Comparison of ENCODE assay signal across 1 cellular context in the genomic region with DNA sequence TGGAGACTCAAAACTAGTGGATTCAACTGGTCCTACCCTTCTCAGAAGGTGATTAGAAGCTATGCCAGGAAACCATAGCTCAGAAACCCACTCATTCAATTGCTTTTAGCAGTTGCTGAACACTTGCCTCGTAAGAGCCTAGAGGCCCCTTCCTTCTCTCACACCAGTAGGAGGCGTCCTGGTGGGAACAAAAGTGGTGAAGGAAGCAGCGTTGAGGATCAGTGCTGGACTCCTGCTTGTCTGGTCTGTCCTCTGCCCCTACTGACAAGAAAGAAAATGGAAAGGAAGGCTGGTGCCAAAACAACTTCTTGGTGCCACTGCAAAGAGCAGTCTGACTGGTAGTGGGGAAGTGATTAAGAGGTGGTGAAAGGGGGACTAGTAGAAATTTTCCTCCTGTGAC.
TF ChIP-seq lines count a peak whose summit lies in the region.

No MANE protein-coding gene starts in this region.

TF ChIP-seq in SK-N-SH treated with all-trans-retinoic acid at 6 μM for 48 hours, 23 proteins besides CTCF, POLR2A, EP300 and RAD21 (continued from another document):
- TF ChIP-seq, protein P1, sequence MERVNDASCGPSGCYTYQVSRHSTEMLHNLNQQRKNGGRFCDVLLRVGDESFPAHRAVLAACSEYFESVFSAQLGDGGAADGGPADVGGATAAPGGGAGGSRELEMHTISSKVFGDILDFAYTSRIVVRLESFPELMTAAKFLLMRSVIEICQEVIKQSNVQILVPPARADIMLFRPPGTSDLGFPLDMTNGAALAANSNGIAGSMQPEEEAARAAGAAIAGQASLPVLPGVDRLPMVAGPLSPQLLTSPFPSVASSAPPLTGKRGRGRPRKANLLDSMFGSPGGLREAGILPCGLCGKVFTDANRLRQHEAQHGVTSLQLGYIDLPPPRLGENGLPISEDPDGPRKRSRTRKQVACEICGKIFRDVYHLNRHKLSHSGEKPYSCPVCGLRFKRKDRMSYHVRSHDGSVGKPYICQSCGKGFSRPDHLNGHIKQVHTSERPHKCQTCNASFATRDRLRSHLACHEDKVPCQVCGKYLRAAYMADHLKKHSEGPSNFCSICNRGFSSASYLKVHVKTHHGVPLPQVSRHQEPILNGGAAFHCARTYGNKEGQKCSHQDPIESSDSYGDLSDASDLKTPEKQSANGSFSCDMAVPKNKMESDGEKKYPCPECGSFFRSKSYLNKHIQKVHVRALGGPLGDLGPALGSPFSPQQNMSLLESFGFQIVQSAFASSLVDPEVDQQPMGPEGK (CRISPR knock-in tag; IDR thresholded peaks at IDR 0.05; ENCODE audit: borderline replicate concordance): no peak
- no peak for TF ChIP-seq OSR1 (CRISPR knock-in tag; IDR thresholded peaks at IDR 0.05)
- TF ChIP-seq, protein P2, sequence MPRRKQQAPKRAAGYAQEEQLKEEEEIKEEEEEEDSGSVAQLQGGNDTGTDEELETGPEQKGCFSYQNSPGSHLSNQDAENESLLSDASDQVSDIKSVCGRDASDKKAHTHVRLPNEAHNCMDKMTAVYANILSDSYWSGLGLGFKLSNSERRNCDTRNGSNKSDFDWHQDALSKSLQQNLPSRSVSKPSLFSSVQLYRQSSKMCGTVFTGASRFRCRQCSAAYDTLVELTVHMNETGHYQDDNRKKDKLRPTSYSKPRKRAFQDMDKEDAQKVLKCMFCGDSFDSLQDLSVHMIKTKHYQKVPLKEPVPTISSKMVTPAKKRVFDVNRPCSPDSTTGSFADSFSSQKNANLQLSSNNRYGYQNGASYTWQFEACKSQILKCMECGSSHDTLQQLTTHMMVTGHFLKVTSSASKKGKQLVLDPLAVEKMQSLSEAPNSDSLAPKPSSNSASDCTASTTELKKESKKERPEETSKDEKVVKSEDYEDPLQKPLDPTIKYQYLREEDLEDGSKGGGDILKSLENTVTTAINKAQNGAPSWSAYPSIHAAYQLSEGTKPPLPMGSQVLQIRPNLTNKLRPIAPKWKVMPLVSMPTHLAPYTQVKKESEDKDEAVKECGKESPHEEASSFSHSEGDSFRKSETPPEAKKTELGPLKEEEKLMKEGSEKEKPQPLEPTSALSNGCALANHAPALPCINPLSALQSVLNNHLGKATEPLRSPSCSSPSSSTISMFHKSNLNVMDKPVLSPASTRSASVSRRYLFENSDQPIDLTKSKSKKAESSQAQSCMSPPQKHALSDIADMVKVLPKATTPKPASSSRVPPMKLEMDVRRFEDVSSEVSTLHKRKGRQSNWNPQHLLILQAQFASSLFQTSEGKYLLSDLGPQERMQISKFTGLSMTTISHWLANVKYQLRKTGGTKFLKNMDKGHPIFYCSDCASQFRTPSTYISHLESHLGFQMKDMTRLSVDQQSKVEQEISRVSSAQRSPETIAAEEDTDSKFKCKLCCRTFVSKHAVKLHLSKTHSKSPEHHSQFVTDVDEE (CRISPR knock-in tag; IDR thresholded peaks at IDR 0.05): no peak
- TF ChIP-seq ZFP3 (CRISPR knock-in tag; IDR thresholded peaks at IDR 0.05): no peak
